In the genomic region with DNA sequence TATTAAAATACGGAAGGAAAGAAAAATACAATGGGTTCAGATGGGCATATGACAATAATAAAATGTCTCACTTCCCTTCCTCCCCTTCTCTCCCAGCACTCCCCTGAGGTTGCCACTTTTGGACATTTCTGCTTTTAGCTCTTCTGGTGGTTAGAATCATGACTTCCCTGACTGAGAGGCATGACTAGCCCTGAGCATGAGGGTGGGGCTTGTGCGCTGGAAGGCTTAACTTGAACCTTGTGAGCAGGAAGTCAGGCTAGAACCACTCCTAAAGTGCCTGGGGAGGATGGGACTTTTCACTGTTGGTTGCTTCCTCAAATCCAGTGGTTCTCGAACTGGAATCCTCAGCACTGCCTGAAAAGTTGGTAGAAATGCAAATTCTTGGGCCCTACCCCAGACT, we compare ENCODE assay signal across 1 cellular context.
TF ChIP-seq lines count a peak whose summit lies in the region.

No MANE protein-coding gene starts in this region.

TF ChIP-seq in HepG2, 621 proteins besides CTCF, POLR2A, EP300 and RAD21 (continued from another document):
- TF ChIP-seq, protein P1, sequence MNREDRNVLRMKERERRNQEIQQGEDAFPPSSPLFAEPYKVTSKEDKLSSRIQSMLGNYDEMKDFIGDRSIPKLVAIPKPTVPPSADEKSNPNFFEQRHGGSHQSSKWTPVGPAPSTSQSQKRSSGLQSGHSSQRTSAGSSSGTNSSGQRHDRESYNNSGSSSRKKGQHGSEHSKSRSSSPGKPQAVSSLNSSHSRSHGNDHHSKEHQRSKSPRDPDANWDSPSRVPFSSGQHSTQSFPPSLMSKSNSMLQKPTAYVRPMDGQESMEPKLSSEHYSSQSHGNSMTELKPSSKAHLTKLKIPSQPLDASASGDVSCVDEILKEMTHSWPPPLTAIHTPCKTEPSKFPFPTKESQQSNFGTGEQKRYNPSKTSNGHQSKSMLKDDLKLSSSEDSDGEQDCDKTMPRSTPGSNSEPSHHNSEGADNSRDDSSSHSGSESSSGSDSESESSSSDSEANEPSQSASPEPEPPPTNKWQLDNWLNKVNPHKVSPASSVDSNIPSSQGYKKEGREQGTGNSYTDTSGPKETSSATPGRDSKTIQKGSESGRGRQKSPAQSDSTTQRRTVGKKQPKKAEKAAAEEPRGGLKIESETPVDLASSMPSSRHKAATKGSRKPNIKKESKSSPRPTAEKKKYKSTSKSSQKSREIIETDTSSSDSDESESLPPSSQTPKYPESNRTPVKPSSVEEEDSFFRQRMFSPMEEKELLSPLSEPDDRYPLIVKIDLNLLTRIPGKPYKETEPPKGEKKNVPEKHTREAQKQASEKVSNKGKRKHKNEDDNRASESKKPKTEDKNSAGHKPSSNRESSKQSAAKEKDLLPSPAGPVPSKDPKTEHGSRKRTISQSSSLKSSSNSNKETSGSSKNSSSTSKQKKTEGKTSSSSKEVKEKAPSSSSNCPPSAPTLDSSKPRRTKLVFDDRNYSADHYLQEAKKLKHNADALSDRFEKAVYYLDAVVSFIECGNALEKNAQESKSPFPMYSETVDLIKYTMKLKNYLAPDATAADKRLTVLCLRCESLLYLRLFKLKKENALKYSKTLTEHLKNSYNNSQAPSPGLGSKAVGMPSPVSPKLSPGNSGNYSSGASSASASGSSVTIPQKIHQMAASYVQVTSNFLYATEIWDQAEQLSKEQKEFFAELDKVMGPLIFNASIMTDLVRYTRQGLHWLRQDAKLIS (CRISPR knock-in tag; IDR thresholded peaks at IDR 0.05): no peak
- TF ChIP-seq MATR3 (CRISPR knock-in tag; IDR thresholded peaks at IDR 0.05) (no peak), THYN1 (CRISPR knock-in tag; IDR thresholded peaks at IDR 0.05; ENCODE audit: borderline replicate concordance, low read depth) (no peak), ZZZ3 (CRISPR knock-in tag; IDR thresholded peaks at IDR 0.05; ENCODE audit: borderline replicate concordance) (no peak)
- TF ChIP-seq, protein P2, sequence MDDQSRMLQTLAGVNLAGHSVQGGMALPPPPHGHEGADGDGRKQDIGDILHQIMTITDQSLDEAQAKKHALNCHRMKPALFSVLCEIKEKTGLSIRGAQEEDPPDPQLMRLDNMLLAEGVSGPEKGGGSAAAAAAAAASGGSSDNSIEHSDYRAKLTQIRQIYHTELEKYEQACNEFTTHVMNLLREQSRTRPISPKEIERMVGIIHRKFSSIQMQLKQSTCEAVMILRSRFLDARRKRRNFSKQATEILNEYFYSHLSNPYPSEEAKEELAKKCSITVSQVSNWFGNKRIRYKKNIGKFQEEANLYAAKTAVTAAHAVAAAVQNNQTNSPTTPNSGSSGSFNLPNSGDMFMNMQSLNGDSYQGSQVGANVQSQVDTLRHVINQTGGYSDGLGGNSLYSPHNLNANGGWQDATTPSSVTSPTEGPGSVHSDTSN (CRISPR knock-in tag; IDR thresholded peaks at IDR 0.05; ENCODE audit: borderline replicate concordance): no peak
